8 cellular contexts compared by ENCODE assay signal in the genomic region with DNA sequence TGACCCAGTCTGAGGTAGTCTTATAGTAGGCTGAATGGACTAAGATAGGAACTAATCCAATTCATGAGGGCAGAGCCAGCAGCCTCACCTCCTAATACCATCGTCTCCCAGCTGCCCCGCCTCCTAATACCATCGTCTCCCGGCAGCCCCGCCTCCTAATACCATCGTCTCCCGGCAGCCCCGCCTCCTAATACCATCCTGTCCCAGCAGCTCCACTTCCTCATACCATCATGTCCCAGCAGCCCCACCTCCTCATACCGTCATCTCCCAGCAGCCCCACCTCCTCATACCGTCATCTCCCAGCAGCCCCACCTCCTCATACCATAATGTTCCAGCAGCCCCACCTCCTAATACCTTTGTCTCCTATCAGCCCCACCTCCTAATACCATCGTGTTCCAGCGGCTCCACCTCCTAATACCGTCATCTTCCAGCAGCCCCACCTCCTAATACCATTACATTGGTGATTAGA. TPM values are rescaled to one million over a fixed set of nuclear protein-coding genes. Genes with fewer than 3 reads are reported as not detected.
A peak's percentile ranks its signal among the peaks of the same experiment; 100 is the strongest.
DNase-seq lines count a peak whose midpoint lies in the region; ATAC-seq and TF ChIP-seq lines count a peak whose summit lies in the region.

No MANE protein-coding gene starts in this region.

- no peaks in the 10 kb centered on the region for H3K27me3 ChIP-seq in foreskin keratinocyte

- peaks cover 20% of the 10 kb centered on the region for H3K4me1 ChIP-seq in foreskin keratinocyte

- DNase-seq in NCI-H526 (lab: John Stamatoyannopoulos, UW) (peak; percentile 74 to 83), activated T-cell treated with anti-CD3 and anti-CD28 coated beads for 4 hours (peak; percentile 60), foreskin keratinocyte (peak; percentile 78 to 84), renal cortical epithelial cell (ENCODE audit: low read depth) (peak; percentile 72), NCI-H2171 treated with DMSO at 0.1 percent for 48 hours (lab: John Stamatoyannopoulos, UW) (no peak), epidermal melanocyte (ENCODE audit: insufficient read length, low spot score) (no peak), GDM1 (lab: John Stamatoyannopoulos, UW) (no peak)

- no peak for TF ChIP-seq CTCF in foreskin keratinocyte (conservative IDR thresholded peaks at IDR 0.05)

- ATAC-seq in GM21367 (IDR thresholded peaks at IDR 0.05; ENCODE audit: unreplicated experiment) (peak; percentile 37), foreskin keratinocyte (peak; percentile 89)

- H3K27ac ChIP-seq in foreskin keratinocyte, result peak overlapping the region; percentile 67

RNA-seq across cellular contexts. Expression of gene ARGLU1, which starts 2.5 kb away (rescaled TPM):
- 43.8 and 50.2 TPM in 2 replicates for total RNA-seq in foreskin keratinocyte
- 25.3 and 31.0 TPM in 2 replicates for polyA plus RNA-seq in foreskin keratinocyte
- total RNA-seq in renal cortical epithelial cell, result 22.9 and 50.1 TPM in 2 replicates

RNA-seq across cellular contexts. Expression of gene EFNB2, which starts 34.9 kb away (rescaled TPM):
- total RNA-seq in foreskin keratinocyte, result 65.1 and 66.2 TPM in 2 replicates
- polyA plus RNA-seq in foreskin keratinocyte, result 21.9 and 23.7 TPM in 2 replicates
- 27.4 and 31.0 TPM in 2 replicates for total RNA-seq in renal cortical epithelial cell

Comparison
In these comparisons a context has a peak if more than half of its experiments do, and no peak if none do; other contexts are left out.
1. DNase-seq: peak in NCI-H526 (2 of 2), activated T-cell treated with anti-CD3 and anti-CD28 coated beads for 4 hours (single experiment), foreskin keratinocyte (2 of 2) and renal cortical epithelial cell (single experiment); none in NCI-H2171 treated with DMSO at 0.1 percent for 48 hours (single experiment), epidermal melanocyte (single experiment) and GDM1 (single experiment).